In genomic region chr4:132063829-132064228, GRCh38 we compare ENCODE assay signal across 25 cellular contexts.
DNase-seq lines count a peak whose midpoint lies in the region; ATAC-seq, FAIRE-seq and TF ChIP-seq lines count a peak whose summit lies in the region.
"Had no signal": no experiment of that assay in that cellular context is flagged by ENCODE, and none has a peak within 500 bp of the region (broad histone marks: within the 10 kb centered on the region; RNA-seq: fewer than 3 reads in every experiment).

No MANE protein-coding gene starts in this region.

- no peak for ATAC-seq in SK-N-SH treated with all-trans-retinoic acid at 6 μM for 48 hours
- no peak for ATAC-seq in HG03045 (IDR thresholded peaks at IDR 0.05; ENCODE audit: unreplicated experiment)
- ATAC-seq: activated CD4-positive, CD25-positive, alpha-beta regulatory T cell treated with anti-CD3 and anti-CD28 coated beads, Interleukin-2, amount 50 U/mL, for 24 hours; activated CD8-positive, alpha-beta T cell treated with anti-CD3 and anti-CD28 coated beads for 36 hours; left cardiac atrium; natural killer cell treated with Interleukin-12 subunit alpha and Interleukin-12 subunit beta and Interleukin-15 and Interleukin-18, amount 100 ng/mL, for 72 hours had no signal

- H3K27me3 ChIP-seq in SK-N-SH (ENCODE audit: insufficient read depth) (no peaks in the 10 kb centered on the region), OCI-LY1 (ENCODE audit: insufficient read depth, low read length) (no peaks in the 10 kb centered on the region), endothelial cell of umbilical vein (ENCODE audit: control insufficient read depth in 2 of 2, insufficient read depth in 2 of 2, low read length in 2 of 2) (no peaks in the 10 kb centered on the region)
- H3K27me3 ChIP-seq: BLaER1, sigmoid colon had no signal

- POLR2A ChIA-PET in SK-N-SH (lab: Yijun Ruan, JAX) = no interaction called here
- POLR2A ChIA-PET in endothelial cell of umbilical vein (lab: Charles Lee) = no interaction called here

- H3K36me3 ChIP-seq in SK-N-SH (replicated peaks in 1 of 2; ENCODE audit: control insufficient read depth in 1 of 2, insufficient read depth in 2 of 2, low read length in 1 of 2) (no peaks in the 10 kb centered on the region), OCI-LY1 (ENCODE audit: insufficient read depth, low read length) (no peaks in the 10 kb centered on the region; the same call in 1 of the 2 replicates), endothelial cell of umbilical vein (ENCODE audit: control insufficient read depth in 2 of 2, extremely low read depth in 1 of 2, insufficient read depth in 2 of 2, low read length in 2 of 2) (no peaks in the 10 kb centered on the region)
- H3K36me3 ChIP-seq: BLaER1, sigmoid colon had no signal

- H3F3A ChIP-seq in SK-N-SH (replicated peaks; ENCODE audit: insufficient read depth) (no peaks in the 10 kb centered on the region), OCI-LY1 (ENCODE audit: insufficient read depth, low read length) (no peaks in the 10 kb centered on the region)

- H3K4me1 ChIP-seq in SK-N-SH (ENCODE audit: control insufficient read depth in 1 of 2, insufficient read depth in 2 of 2, low read depth in 1 of 2, low read length in 1 of 2) (no peaks in the 10 kb centered on the region; a peak in 2 of 4 replicates), OCI-LY1 (ENCODE audit: insufficient read depth, low read length, severe bottlenecking) (peaks cover 8% of the 10 kb centered on the region), endothelial cell of umbilical vein (ENCODE audit: control insufficient read depth, extremely low read depth, insufficient read depth, low read length) (peaks cover 15% of the 10 kb centered on the region)
- H3K4me1 ChIP-seq: BLaER1, parathyroid adenoma, sigmoid colon had no signal

- FAIRE-seq in endothelial cell of umbilical vein (lab: Jason Lieb, UNC) = peak; percentile 71
- FAIRE-seq: bronchial epithelial cell, GM18507 had no signal

- H3K4me3 ChIP-seq in SK-N-SH (ENCODE audit: low read depth in 2 of 2, low read length in 1 of 2) (no peak overlapping the region), OCI-LY1 (ENCODE audit: low read depth, low read length, poor library complexity, severe bottlenecking) (no peak overlapping the region), endothelial cell of umbilical vein (replicated peaks in 1 of 3; ENCODE audit: insufficient read depth in 1 of 3, low read depth in 1 of 3, low read length in 3 of 3) (no peak overlapping the region)
- H3K4me3 ChIP-seq: BLaER1, coronary artery, sigmoid colon had no signal

- H3K9me2 ChIP-seq in SK-N-SH = no peaks in the 10 kb centered on the region
- H3K9me2 ChIP-seq in OCI-LY1 (ENCODE audit: low read depth, low read length) = no peaks in the 10 kb centered on the region

- H3K9me3 Mint-ChIP-seq in progenitor cell of endocrine pancreas (ENCODE audit: low read depth) = peaks cover 10% of the 10 kb centered on the region

- TF ChIP-seq EP300 in SK-N-SH (IDR thresholded peaks at IDR 0.05; ENCODE audit: borderline replicate concordance in 1 of 2, low read depth in 1 of 2, low read length in 1 of 2) = no peak

- intact Hi-C loops in endothelial cell of umbilical vein (cut with micrococcal nuclease) = no loop called here

- 0% methylated on average over 1 of the region's 1 CpG for WGBS in SK-N-SH (ENCODE audit: low lambda C conversion rate)

- no peak overlapping the region for H3K27ac Mint-ChIP-seq in progenitor cell of endocrine pancreas
- H3K27ac Mint-ChIP-seq: activated CD8-positive, alpha-beta T cell treated with anti-CD3 and anti-CD28 coated beads for 36 hours; natural killer cell treated with Interleukin-12 subunit alpha and Interleukin-12 subunit beta and Interleukin-15 and Interleukin-18, amount 100 ng/mL, for 72 hours had no signal

- DNase-seq in SK-N-SH (peak; percentile 5), endothelial cell of umbilical vein (ENCODE audit: low read depth, low spot score) (peak; percentile 95), CD1c-positive myeloid dendritic cell (ENCODE audit: extremely low spot score) (no peak), progenitor cell of endocrine pancreas (ENCODE audit: low spot score, unreplicated experiment) (no peak)
- no peak for DNase-seq in stimulated activated naive CD4-positive, alpha-beta T cell treated with Interleukin-2 at 50 U/mL for 16 hours (lab: John Stamatoyannopoulos, UW)
- DNase-seq: activated CD8-positive, alpha-beta T cell treated with anti-CD3 and anti-CD28 coated beads for 36 hours; activated gamma-delta T cell; activated T-cell treated with anti-CD3 and anti-CD28 coated beads for 4 hours; glutamatergic neuron; left cardiac atrium; NCI-H146; NK-92 treated with Interleukin-12 subunit alpha and Interleukin-12 subunit beta, amount 100 ng/mL, for 24 hours; sigmoid colon; stimulated activated CD8-positive, alpha-beta memory T cell treated with anti-CD3 and anti-CD28 coated beads, Interleukin-4, amount 100 ng/mL, for 48 hours; trophoblast cell had no signal

- H3K27me3 Mint-ChIP-seq in progenitor cell of endocrine pancreas = no peaks in the 10 kb centered on the region
- H3K27me3 Mint-ChIP-seq: activated CD8-positive, alpha-beta T cell treated with anti-CD3 and anti-CD28 coated beads for 36 hours; natural killer cell treated with Interleukin-12 subunit alpha and Interleukin-12 subunit beta and Interleukin-15 and Interleukin-18, amount 100 ng/mL, for 72 hours had no signal

- no peaks in the 10 kb centered on the region for H3K9me3 ChIP-seq in SK-N-SH
- H3K9me3 ChIP-seq in OCI-LY1 (ENCODE audit: low read length) = peaks cover 20% of the 10 kb centered on the region
- no peaks in the 10 kb centered on the region for H3K9me3 ChIP-seq in endothelial cell of umbilical vein (replicated peaks; ENCODE audit: control insufficient read depth, insufficient read depth, low read length)
- H3K9me3 ChIP-seq: sigmoid colon had no signal

- H3K4me3 Mint-ChIP-seq in progenitor cell of endocrine pancreas (ENCODE audit: low read depth) = no peak overlapping the region
- H3K4me3 Mint-ChIP-seq: activated CD8-positive, alpha-beta T cell treated with anti-CD3 and anti-CD28 coated beads for 36 hours; natural killer cell treated with Interleukin-12 subunit alpha and Interleukin-12 subunit beta and Interleukin-15 and Interleukin-18, amount 100 ng/mL, for 72 hours had no signal

- dilution Hi-C loops in endothelial cell of umbilical vein (cut with MboI; ENCODE audit: extremely low pct_ligation_motif_present, low sequenced_read_pairs) = no loop called here

- H3K4me2 ChIP-seq in SK-N-SH (no peak overlapping the region), OCI-LY1 (ENCODE audit: low read length) (no peak overlapping the region), endothelial cell of umbilical vein (ENCODE audit: insufficient read depth, low read length) (peak overlapping the region; percentile 35)
- H3K4me2 ChIP-seq: BLaER1 had no signal

- TF ChIP-seq POLR2A in endothelial cell of umbilical vein (IDR thresholded peaks at IDR 0.05; ENCODE audit: low read depth, low read length) = no peak

- TF ChIP-seq CTCF in SK-N-SH (IDR thresholded peaks at IDR 0.05) (no peak), OCI-LY1 (IDR thresholded peaks at IDR 0.05; ENCODE audit: low read length) (no peak), endothelial cell of umbilical vein (IDR thresholded peaks at IDR 0.05; ENCODE audit: extremely low read depth in 1 of 2, insufficient read depth in 1 of 2, low read depth in 1 of 2, low read length in 2 of 2) (no peak), progenitor cell of endocrine pancreas (IDR thresholded peaks at IDR 0.05; ENCODE audit: unreplicated experiment) (no peak)

- CTCF ChIA-PET in SK-N-SH (lab: Yijun Ruan, JAX) = no interaction called here
- CTCF ChIA-PET in endothelial cell of umbilical vein (lab: Charles Lee) = interaction anchor here (1.0 to 1.1 kb wide), 3 partner anchors 10 to 20 kb away, joined by 3 to 7 read pairs (median 5); no protein-coding TSS in a partner anchor

- H4K20me1 ChIP-seq in SK-N-SH (ENCODE audit: insufficient read depth) (no peaks in the 10 kb centered on the region), OCI-LY1 (ENCODE audit: insufficient read depth, low read length) (no peaks in the 10 kb centered on the region), endothelial cell of umbilical vein (replicated peaks; ENCODE audit: control insufficient read depth, extremely low read depth, insufficient read depth, low read length) (no peaks in the 10 kb centered on the region)
- H4K20me1 ChIP-seq: BLaER1 had no signal

- H2AFZ ChIP-seq in SK-N-SH (ENCODE audit: low read depth) (no peak overlapping the region), OCI-LY1 (ENCODE audit: low read length) (peak overlapping the region; percentile 23; the same call in 1 of the 2 replicates), endothelial cell of umbilical vein (ENCODE audit: low read depth, low read length) (no peak overlapping the region)
- H2AFZ ChIP-seq: parathyroid adenoma had no signal

- no peak overlapping the region for H3K27ac ChIP-seq in SK-N-SH (ENCODE audit: low read depth in 2 of 2, low read length in 1 of 2)
- no peak overlapping the region for H3K27ac ChIP-seq in OCI-LY1 (ENCODE audit: low read depth, low read length, poor library complexity, severe bottlenecking)
- no peak overlapping the region for H3K27ac ChIP-seq in endothelial cell of umbilical vein (ENCODE audit: insufficient read depth, low read depth, low read length)
- H3K27ac ChIP-seq: BLaER1, coronary artery, parathyroid adenoma, sigmoid colon had no signal

- BruUV-seq in endothelial cell of umbilical vein (replicated peaks; lab: Mats Ljungman, UMichigan) = no TSS peak

- no peaks in the 10 kb centered on the region for H3K36me3 Mint-ChIP-seq in progenitor cell of endocrine pancreas (ENCODE audit: insufficient read depth)

- no peaks in the 10 kb centered on the region for H3K4me1 Mint-ChIP-seq in progenitor cell of endocrine pancreas (ENCODE audit: low read depth)

- no peak for TF ChIP-seq RAD21 in SK-N-SH (IDR thresholded peaks at IDR 0.05; ENCODE audit: low read length)

- H3K9ac ChIP-seq in SK-N-SH = no peak overlapping the region
- no peak overlapping the region for H3K9ac ChIP-seq in OCI-LY1 (ENCODE audit: low read length)
- no peak overlapping the region for H3K9ac ChIP-seq in endothelial cell of umbilical vein (replicated peaks; ENCODE audit: extremely low read depth, insufficient read depth, low read length)
- H3K9ac ChIP-seq: BLaER1, parathyroid adenoma had no signal

- H3K79me2 ChIP-seq in SK-N-SH (ENCODE audit: insufficient read depth) (no peaks in the 10 kb centered on the region), OCI-LY1 (ENCODE audit: insufficient read depth, low read length) (no peaks in the 10 kb centered on the region), endothelial cell of umbilical vein (ENCODE audit: control insufficient read depth, insufficient read depth, low read length) (no peaks in the 10 kb centered on the region)
- H3K79me2 ChIP-seq: parathyroid adenoma had no signal

- H3K9me1 ChIP-seq in endothelial cell of umbilical vein (replicated peaks; ENCODE audit: control insufficient read depth, extremely low read depth, insufficient read depth, low read length) = no peaks in the 10 kb centered on the region

TF ChIP-seq in SK-N-SH, 30 proteins besides CTCF, POLR2A, EP300 and RAD21 (continues in another document):
- TF ChIP-seq ELF1 (IDR thresholded peaks at IDR 0.05) = no peak

TF ChIP-seq in SK-N-SH treated with all-trans-retinoic acid at 6 μM for 48 hours, 23 proteins besides CTCF, POLR2A, EP300 and RAD21 (continues in another document):
- TF ChIP-seq TCF4 (CRISPR knock-in tag; IDR thresholded peaks at IDR 0.05; ENCODE audit: borderline replicate concordance) = no peak

TF ChIP-seq in endothelial cell of umbilical vein, 7 proteins besides CTCF, POLR2A, EP300 and RAD21 (continues in another document):
- TF ChIP-seq FOS (IDR thresholded peaks at IDR 0.05; ENCODE audit: borderline replicate concordance, insufficient read depth, low read length) = no peak

Comparison
In these comparisons a context has a peak if more than half of its experiments do, and no peak if none do; other contexts are left out.
1. DNase-seq: peak in SK-N-SH (single experiment) and endothelial cell of umbilical vein (single experiment); none in CD1c-positive myeloid dendritic cell (single experiment), progenitor cell of endocrine pancreas (single experiment) and stimulated activated naive CD4-positive, alpha-beta T cell treated with Interleukin-2 at 50 U/mL for 16 hours (single experiment).